In the genomic region with DNA sequence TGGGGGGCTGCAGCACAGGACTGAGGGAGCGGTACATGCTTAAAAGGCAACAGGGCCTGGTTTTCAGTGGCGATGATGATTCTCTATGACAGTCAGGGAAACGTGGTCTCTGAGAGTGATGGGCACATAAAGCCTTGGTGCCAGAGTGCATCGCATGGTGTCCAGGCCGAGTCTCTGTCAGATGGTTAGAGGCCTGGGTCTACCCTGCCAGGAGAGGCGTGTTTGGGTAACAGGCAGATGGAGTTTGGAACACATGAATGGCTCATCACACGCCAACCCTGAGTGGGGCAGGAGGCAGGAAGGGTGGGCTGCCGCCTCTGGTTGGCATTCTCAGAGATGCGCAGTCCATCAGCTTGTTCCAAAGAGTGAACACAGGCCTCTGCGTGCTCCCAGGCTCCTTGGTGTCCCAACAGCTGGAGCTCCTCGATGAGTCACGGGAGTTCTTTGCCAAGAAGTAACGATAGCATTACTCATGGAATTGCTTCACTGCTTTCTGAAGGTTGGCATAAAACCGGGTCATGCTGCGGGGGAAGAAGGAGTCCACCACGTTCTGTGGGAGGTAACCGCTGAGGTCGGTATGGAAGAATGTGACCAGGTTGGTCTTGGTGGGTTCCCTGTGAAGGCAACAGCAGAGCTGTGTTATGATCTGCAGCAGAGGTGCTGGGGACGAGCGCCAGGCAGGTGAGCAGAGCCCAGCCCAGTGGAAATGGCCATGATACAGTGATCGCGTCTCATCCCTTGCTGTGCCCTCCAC, we compare ENCODE assay signal across 8 cellular contexts. TPM values are rescaled to one million over a fixed set of nuclear protein-coding genes. Genes with fewer than 3 reads are reported as not detected.
DNase-seq lines count a peak whose midpoint lies in the region; ATAC-seq and TF ChIP-seq lines count a peak whose summit lies in the region.

No MANE protein-coding gene starts in this region.

- TF ChIP-seq CTCF in natural killer cell (IDR thresholded peaks at IDR 0.05): no peak

- intact Hi-C loops in dendritic cell treated with granulocyte-macrophage colony-stimulating factor and Interleukin-4, amounts not matched to agents 40 ng/mL and 50 ng/mL, for 4 days (cut with micrococcal nuclease): loop anchor here (5.0 kb wide), 1 partner anchor 36 kb away; no protein-coding TSS in a partner anchor
- intact Hi-C loops in natural killer cell (cut with micrococcal nuclease): no loop called here

- DNase-seq in AG08396 (ENCODE audit: low spot score): peak; percentile 90
- peak; percentile 100 for DNase-seq in NCI-H226
- no peak for DNase-seq in natural killer cell
- no peak for DNase-seq in NCI-H1105 treated with DMSO at 0.1 percent for 48 hours (lab: John Stamatoyannopoulos, UW)

- H3K27ac Mint-ChIP-seq in dendritic cell treated with granulocyte-macrophage colony-stimulating factor and Interleukin-4, amounts not matched to agents 40 ng/mL and 50 ng/mL, for 4 days: peak overlapping the region; percentile 94
- H3K27ac Mint-ChIP-seq in natural killer cell: peak overlapping the region; percentile 90 to 98

- H3K9me3 Mint-ChIP-seq in dendritic cell treated with granulocyte-macrophage colony-stimulating factor and Interleukin-4, amounts not matched to agents 40 ng/mL and 50 ng/mL, for 4 days: no peaks in the 10 kb centered on the region
- H3K9me3 Mint-ChIP-seq in natural killer cell: no peaks in the 10 kb centered on the region

- no peak overlapping the region for H3K4me3 Mint-ChIP-seq in dendritic cell treated with granulocyte-macrophage colony-stimulating factor and Interleukin-4, amounts not matched to agents 40 ng/mL and 50 ng/mL, for 4 days
- H3K4me3 Mint-ChIP-seq in natural killer cell: no peak overlapping the region

- ATAC-seq in natural killer cell: no peak
- ATAC-seq in GM19455 (IDR thresholded peaks at IDR 0.05; ENCODE audit: unreplicated experiment): no peak
- ATAC-seq in GM18861 (IDR thresholded peaks at IDR 0.05; ENCODE audit: unreplicated experiment): no peak
- no peak for ATAC-seq in HG02973 (IDR thresholded peaks at IDR 0.05; ENCODE audit: unreplicated experiment)

- no peaks in the 10 kb centered on the region for H3K27me3 Mint-ChIP-seq in dendritic cell treated with granulocyte-macrophage colony-stimulating factor and Interleukin-4, amounts not matched to agents 40 ng/mL and 50 ng/mL, for 4 days
- H3K27me3 Mint-ChIP-seq in natural killer cell (ENCODE audit: low read depth in 2 of 2): no peaks in the 10 kb centered on the region

- H3K36me3 Mint-ChIP-seq in dendritic cell treated with granulocyte-macrophage colony-stimulating factor and Interleukin-4, amounts not matched to agents 40 ng/mL and 50 ng/mL, for 4 days (ENCODE audit: low read depth): peaks cover 87% of the 10 kb centered on the region
- H3K36me3 Mint-ChIP-seq in natural killer cell: peaks cover 13% of the 10 kb centered on the region

- peaks cover 74% of the 10 kb centered on the region for H3K4me1 Mint-ChIP-seq in dendritic cell treated with granulocyte-macrophage colony-stimulating factor and Interleukin-4, amounts not matched to agents 40 ng/mL and 50 ng/mL, for 4 days (ENCODE audit: low read depth)
- peaks cover 54 to 67% of the 10 kb centered on the region in 2 donors for H3K4me1 Mint-ChIP-seq in natural killer cell

RNA-seq across cellular contexts. Expression of a gene that starts 11.0 kb away (rescaled TPM):
- total RNA-seq in natural killer cell: 1 to 10 TPM; 4.7 to 6.6 (median 6.3) TPM

Comparison
In these comparisons a context has a peak if more than half of its experiments do, and no peak if none do; other contexts are left out.
1. DNase-seq: peak in AG08396 (single experiment) and NCI-H226 (single experiment); none in natural killer cell (single experiment) and NCI-H1105 treated with DMSO at 0.1 percent for 48 hours (single experiment).